1 cellular context compared by ENCODE assay signal in the genomic region with DNA sequence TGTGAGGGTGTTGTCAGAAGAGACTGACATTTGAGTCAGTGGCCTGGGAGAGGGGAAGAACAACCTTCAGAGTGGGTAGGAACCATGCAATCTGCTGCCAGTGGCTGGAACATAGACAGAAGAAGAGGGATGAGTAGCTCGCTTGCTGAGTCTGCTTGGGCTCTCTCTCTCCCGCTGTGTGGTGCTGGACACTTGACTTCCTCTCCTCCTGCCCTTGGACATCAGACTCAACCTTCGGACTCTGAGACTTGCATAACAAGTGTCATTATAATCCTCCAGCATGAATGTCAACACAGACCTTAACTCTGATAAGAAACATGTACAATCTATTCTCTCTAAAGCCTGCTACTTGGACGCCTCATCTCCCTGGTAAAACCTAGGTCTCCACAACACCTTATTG.
A peak's percentile ranks its signal among the peaks of the same experiment; 100 is the strongest.
TF ChIP-seq lines count a peak whose summit lies in the region.

No MANE protein-coding gene starts in this region.

TF ChIP-seq in HepG2, 621 proteins besides CTCF, POLR2A, EP300 and RAD21 (continued from another document):
- TF ChIP-seq, protein P1, sequence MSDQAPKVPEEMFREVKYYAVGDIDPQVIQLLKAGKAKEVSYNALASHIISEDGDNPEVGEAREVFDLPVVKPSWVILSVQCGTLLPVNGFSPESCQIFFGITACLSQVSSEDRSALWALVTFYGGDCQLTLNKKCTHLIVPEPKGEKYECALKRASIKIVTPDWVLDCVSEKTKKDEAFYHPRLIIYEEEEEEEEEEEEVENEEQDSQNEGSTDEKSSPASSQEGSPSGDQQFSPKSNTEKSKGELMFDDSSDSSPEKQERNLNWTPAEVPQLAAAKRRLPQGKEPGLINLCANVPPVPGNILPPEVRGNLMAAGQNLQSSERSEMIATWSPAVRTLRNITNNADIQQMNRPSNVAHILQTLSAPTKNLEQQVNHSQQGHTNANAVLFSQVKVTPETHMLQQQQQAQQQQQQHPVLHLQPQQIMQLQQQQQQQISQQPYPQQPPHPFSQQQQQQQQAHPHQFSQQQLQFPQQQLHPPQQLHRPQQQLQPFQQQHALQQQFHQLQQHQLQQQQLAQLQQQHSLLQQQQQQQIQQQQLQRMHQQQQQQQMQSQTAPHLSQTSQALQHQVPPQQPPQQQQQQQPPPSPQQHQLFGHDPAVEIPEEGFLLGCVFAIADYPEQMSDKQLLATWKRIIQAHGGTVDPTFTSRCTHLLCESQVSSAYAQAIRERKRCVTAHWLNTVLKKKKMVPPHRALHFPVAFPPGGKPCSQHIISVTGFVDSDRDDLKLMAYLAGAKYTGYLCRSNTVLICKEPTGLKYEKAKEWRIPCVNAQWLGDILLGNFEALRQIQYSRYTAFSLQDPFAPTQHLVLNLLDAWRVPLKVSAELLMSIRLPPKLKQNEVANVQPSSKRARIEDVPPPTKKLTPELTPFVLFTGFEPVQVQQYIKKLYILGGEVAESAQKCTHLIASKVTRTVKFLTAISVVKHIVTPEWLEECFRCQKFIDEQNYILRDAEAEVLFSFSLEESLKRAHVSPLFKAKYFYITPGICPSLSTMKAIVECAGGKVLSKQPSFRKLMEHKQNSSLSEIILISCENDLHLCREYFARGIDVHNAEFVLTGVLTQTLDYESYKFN (CRISPR knock-in tag; conservative IDR thresholded peaks at IDR 0.05) = peak; percentile 41
- TF ChIP-seq HDAC2 (CRISPR knock-in tag; IDR thresholded peaks at IDR 0.05) (0 out of 2 replicates have a peak, but pooled peaks have one; percentile 45), ZEB1 (IDR thresholded peaks at IDR 0.05; ENCODE audit: insufficient replicate concordance, low read depth) (no peak), SAP130 (CRISPR knock-in tag; IDR thresholded peaks at IDR 0.05; ENCODE audit: low read depth) (peak; percentile 15; the same call in 1 of the 2 replicates), HMG20A (CRISPR knock-in tag; IDR thresholded peaks at IDR 0.05; ENCODE audit: borderline replicate concordance) (peak; percentile 91; the same call in 1 of the 2 replicates), ZNF724P (CRISPR knock-in tag; IDR thresholded peaks at IDR 0.05; ENCODE audit: borderline replicate concordance) (no peak), MEIS1 (CRISPR knock-in tag; IDR thresholded peaks at IDR 0.05; ENCODE audit: borderline replicate concordance) (no peak), FOXA3 (CRISPR knock-in tag; IDR thresholded peaks at IDR 0.05) (peak; percentile 78)
